8 cellular contexts compared by ENCODE assay signal in the genomic region with DNA sequence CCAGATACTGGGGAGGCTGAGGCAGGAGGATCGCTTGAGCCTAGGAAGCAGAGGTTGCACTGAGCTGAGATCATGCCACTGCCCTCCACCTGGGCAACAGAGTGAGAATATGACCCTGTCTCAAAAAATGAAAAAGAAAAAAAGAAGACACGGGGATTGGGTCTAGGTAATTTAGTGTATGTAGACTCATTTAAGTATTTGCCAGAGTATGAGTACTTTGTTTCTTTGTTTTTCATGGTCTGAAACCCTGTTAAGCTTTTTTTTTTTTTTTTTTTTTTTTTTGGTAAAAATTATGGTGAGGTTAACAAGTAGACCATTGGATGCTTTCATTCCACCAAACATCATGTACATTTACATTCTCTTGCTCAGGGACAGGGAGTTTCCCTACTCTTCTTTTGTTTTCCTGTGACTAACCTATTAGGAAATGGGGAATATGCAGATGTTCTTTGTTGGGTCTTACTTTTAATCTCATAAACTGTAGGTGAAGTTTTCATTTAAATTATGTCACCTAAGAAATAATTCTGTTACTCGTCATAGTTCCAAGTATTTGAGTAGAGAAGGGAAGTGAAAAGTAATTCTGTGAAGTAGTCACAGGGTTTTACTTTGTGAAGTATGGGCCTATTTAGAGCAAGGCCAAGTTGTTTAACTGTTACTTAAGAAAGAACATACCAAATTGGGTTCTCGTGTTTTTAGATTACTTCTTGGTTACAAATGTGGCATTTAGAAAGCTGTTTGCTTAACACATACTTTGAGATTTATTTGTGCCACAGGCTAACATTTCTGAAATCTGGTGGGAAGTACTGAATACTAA. TPM values are rescaled to one million over a fixed set of nuclear protein-coding genes. Genes with fewer than 3 reads are reported as not detected.
DNase-seq lines count a peak whose midpoint lies in the region; ATAC-seq, FAIRE-seq and TF ChIP-seq lines count a peak whose summit lies in the region.
"Not testable (repeated sequence)": the region's sequence is repeated elsewhere in the genome, so short reads cannot be mapped to it uniquely, and the experiment has no call there.

No MANE protein-coding gene starts in this region.

- H3K4me1 ChIP-seq in RWPE2 (ENCODE audit: insufficient read depth, poor library complexity, severe bottlenecking): peaks cover 14% of the 10 kb centered on the region

- H3K4me3 Mint-ChIP-seq in activated T-helper 2 cell treated with anti-CD3 and anti-CD28 coated beads, Interferon-gamma antibody, Interleukin-2, Interleukin-4, amounts not matched to agents 10 μg/mL and 5 μg/mL and 100 μg/mL, durations not matched to agents 14 hours and 24 hours and 36 hours (ENCODE audit: low read depth): not testable (repeated sequence)

- intact Hi-C loops in activated T-helper 2 cell treated with anti-CD3 and anti-CD28 coated beads, Interferon-gamma antibody, Interleukin-2, Interleukin-4, amounts not matched to agents 10 μg/mL and 5 μg/mL and 100 μg/mL, durations not matched to agents 14 hours and 24 hours and 36 hours (cut with micrococcal nuclease): not testable (repeated sequence)

- not testable (repeated sequence) for DNase-seq in GM12892 (ENCODE audit: insufficient read length); RWPE2 (ENCODE audit: low spot score); activated T-helper 2 cell treated with anti-CD3 and anti-CD28 coated beads, Interferon-gamma antibody, Interleukin-2, Interleukin-4, amounts not matched to agents 10 μg/mL and 5 μg/mL and 100 μg/mL, durations not matched to agents 14 hours and 24 hours and 36 hours (ENCODE audit: low spot score); epithelial cell of prostate (ENCODE audit: low read depth, low spot score); stimulated activated naive CD8-positive, alpha-beta T cell treated with anti-CD3 and anti-CD28 coated beads, Interleukin-15, Interleukin-2, amounts not matched to agents 100 U/mL and 50 U/mL, for 24 hours

- TF ChIP-seq CTCF in RWPE2 (IDR thresholded peaks at IDR 0.05; ENCODE audit: poor library complexity, severe bottlenecking): not testable (repeated sequence)

- peak; percentile 72 for FAIRE-seq in GM12892 (lab: Jason Lieb, UNC)

- H3K27me3 Mint-ChIP-seq in activated T-helper 2 cell treated with anti-CD3 and anti-CD28 coated beads, Interferon-gamma antibody, Interleukin-2, Interleukin-4, amounts not matched to agents 10 μg/mL and 5 μg/mL and 100 μg/mL, durations not matched to agents 14 hours and 24 hours and 36 hours (ENCODE audit: low read depth): not testable (repeated sequence)

- H3K4me3 ChIP-seq in RWPE2 (ENCODE audit: severe bottlenecking): not testable (repeated sequence)

- H3K9me3 Mint-ChIP-seq in activated T-helper 2 cell treated with anti-CD3 and anti-CD28 coated beads, Interferon-gamma antibody, Interleukin-2, Interleukin-4, amounts not matched to agents 10 μg/mL and 5 μg/mL and 100 μg/mL, durations not matched to agents 14 hours and 24 hours and 36 hours: not testable (repeated sequence)

- peaks cover 61% of the 10 kb centered on the region for H3K36me3 Mint-ChIP-seq in activated T-helper 2 cell treated with anti-CD3 and anti-CD28 coated beads, Interferon-gamma antibody, Interleukin-2, Interleukin-4, amounts not matched to agents 10 μg/mL and 5 μg/mL and 100 μg/mL, durations not matched to agents 14 hours and 24 hours and 36 hours (ENCODE audit: low read depth)

- H3K27ac Mint-ChIP-seq in activated T-helper 2 cell treated with anti-CD3 and anti-CD28 coated beads, Interferon-gamma antibody, Interleukin-2, Interleukin-4, amounts not matched to agents 10 μg/mL and 5 μg/mL and 100 μg/mL, durations not matched to agents 14 hours and 24 hours and 36 hours: peak overlapping the region; percentile 78

- H3K27ac ChIP-seq in RWPE2 (ENCODE audit: poor library complexity, severe bottlenecking): peak overlapping the region; percentile 28
- H3K27ac ChIP-seq in epithelial cell of prostate: peak overlapping the region; percentile 23

- TF ChIP-seq POLR2A in GM12892 (IDR thresholded peaks at IDR 0.05; ENCODE audit: low read depth, low read length): not testable (repeated sequence)

- not testable (repeated sequence) for H3K9me3 ChIP-seq in RWPE2 (ENCODE audit: severe bottlenecking)

- peaks cover 19% of the 10 kb centered on the region for H3K36me3 ChIP-seq in RWPE2 (ENCODE audit: low read depth)

- not testable (repeated sequence) for H3K27me3 ChIP-seq in RWPE2 (ENCODE audit: insufficient read depth, poor library complexity, severe bottlenecking)

- H3K4me1 Mint-ChIP-seq in activated T-helper 2 cell treated with anti-CD3 and anti-CD28 coated beads, Interferon-gamma antibody, Interleukin-2, Interleukin-4, amounts not matched to agents 10 μg/mL and 5 μg/mL and 100 μg/mL, durations not matched to agents 14 hours and 24 hours and 36 hours (ENCODE audit: low read depth): peaks cover 25% of the 10 kb centered on the region

- ATAC-seq in GM19351 (IDR thresholded peaks at IDR 0.05; ENCODE audit: unreplicated experiment) (peak; percentile 78), HG02588 (IDR thresholded peaks at IDR 0.05; ENCODE audit: unreplicated experiment) (peak; percentile 47), HG03103 (IDR thresholded peaks at IDR 0.05; ENCODE audit: low read depth, unreplicated experiment) (peak; percentile 45), RWPE2 (ENCODE audit: low read depth) (peak; percentile 65)
- ATAC-seq in stimulated activated naive CD8-positive, alpha-beta T cell treated with anti-CD3 and anti-CD28 coated beads, Interleukin-15, Interleukin-2, amounts not matched to agents 100 U/mL and 50 U/mL, for 24 hours: peak; percentile 71

RNA-seq across cellular contexts. Expression of gene KLHL2, which starts 25.5 kb away (rescaled TPM):
- polyA plus RNA-seq in GM12892 (2012; ENCODE audit: missing spikeins): 19.3 TPM
- 30.3 and 32.3 TPM in 2 replicates for total RNA-seq in activated T-helper 2 cell treated with anti-CD3 and anti-CD28 coated beads, Interferon-gamma antibody, Interleukin-2, Interleukin-4, amounts not matched to agents 10 μg/mL and 5 μg/mL and 100 μg/mL, durations not matched to agents 14 hours and 24 hours and 36 hours
